Comparison of ENCODE assay signal across 8 cellular contexts in genomic region chr1:183477986-183478781, GRCh38. TPM values are rescaled to one million over a fixed set of nuclear protein-coding genes. Genes with fewer than 3 reads are reported as not detected.
DNase-seq lines count a peak whose midpoint lies in the region; ATAC-seq lines count a peak whose summit lies in the region.

No MANE protein-coding gene starts in this region.

- DNase-seq in Kasumi-1 (lab: John Stamatoyannopoulos, UW) (peak; percentile 28 to 41), germinal center (ENCODE audit: low spot score) (peak; percentile 24), T-helper 9 cell (no peak), dermis blood vessel endothelial cell (no peak), AG20443 (ENCODE audit: low spot score) (no peak), kidney tubule cell (ENCODE audit: low spot score) (no peak)

- peak; percentile 46 for ATAC-seq in GM18519 (IDR thresholded peaks at IDR 0.05; ENCODE audit: low FRiP score, unreplicated experiment)
- ATAC-seq in GM21717 (IDR thresholded peaks at IDR 0.05; ENCODE audit: unreplicated experiment), result peak; percentile 48

RNA-seq across cellular contexts. Expression of gene SMG7, which starts 5.9 kb away (rescaled TPM):
- total RNA-seq in dermis blood vessel endothelial cell, result 26.7 and 44.4 TPM in 2 replicates

Comparison
In these comparisons a context has a peak if more than half of its experiments do, and no peak if none do; other contexts are left out.
1. DNase-seq: peak in Kasumi-1 (2 of 2) and germinal center (single experiment); none in T-helper 9 cell (single experiment), dermis blood vessel endothelial cell (single experiment), AG20443 (single experiment) and kidney tubule cell (single experiment).